17 cellular contexts compared by ENCODE assay signal in genomic region chr16:58426960-58427359, GRCh38. TPM values are rescaled to one million over a fixed set of nuclear protein-coding genes. Genes with fewer than 3 reads are reported as not detected.
DNase-seq lines count a peak whose midpoint lies in the region; ATAC-seq and TF ChIP-seq lines count a peak whose summit lies in the region.
"Had no signal": no experiment of that assay in that cellular context is flagged by ENCODE, and none has a peak within 500 bp of the region (broad histone marks: within the 10 kb centered on the region; RNA-seq: fewer than 3 reads in every experiment).

No MANE protein-coding gene starts in this region.

- POLR2A ChIA-PET in T-cell (lab: Charles Lee): no interaction called here

- H3K27me3 ChIP-seq in BLaER1 treated with 17β-estradiol and CSF1 and Interleukin-3, amounts not matched to agents 10 nM and 100 nM: peaks cover 0 to 39% (median 0%) of the 10 kb centered on the region in 11 experiments; a peak in 7 of 22 replicates
- no peaks in the 10 kb centered on the region for H3K27me3 ChIP-seq in KMS-11 (ENCODE audit: insufficient read depth, low read depth)
- H3K27me3 ChIP-seq: ascending aorta, thyroid gland had no signal

- H3K36me3 ChIP-seq in BLaER1 treated with 17β-estradiol and CSF1 and Interleukin-3, amounts not matched to agents 10 nM and 100 nM: no peaks in the 10 kb centered on the region
- no peaks in the 10 kb centered on the region for H3K36me3 ChIP-seq in KMS-11 (ENCODE audit: insufficient read depth)
- H3K36me3 ChIP-seq: ascending aorta, lower lobe of right lung, thyroid gland had no signal

- peak overlapping the region; percentile 68 to 91 (median 83) for H3K4me2 ChIP-seq in BLaER1 treated with 17β-estradiol and CSF1 and Interleukin-3, amounts not matched to agents 10 nM and 100 nM
- H3K4me2 ChIP-seq in KMS-11: peak overlapping the region; percentile 40; the same call in 1 of the 2 replicates

- peaks cover 21% of the 10 kb centered on the region for H3K4me1 Mint-ChIP-seq in central memory CD8-positive, alpha-beta T cell
- H3K4me1 Mint-ChIP-seq in T-cell: peaks cover 16 to 20% (median 18%) of the 10 kb centered on the region in 3 donors
- peaks cover 29% of the 10 kb centered on the region for H3K4me1 Mint-ChIP-seq in CD14-positive monocyte

- no peak for ATAC-seq in central memory CD8-positive, alpha-beta T cell (replicated peaks; ENCODE audit: extremely low read depth, poor library complexity, severe bottlenecking)
- ATAC-seq in T-cell (replicated peaks in 1 of 4): no peak
- ATAC-seq in HG03571 (IDR thresholded peaks at IDR 0.05; ENCODE audit: unreplicated experiment): no peak

- H3K27ac ChIP-seq in BLaER1 treated with 17β-estradiol and CSF1 and Interleukin-3, amounts not matched to agents 10 nM and 100 nM: peak overlapping the region in 6 of 11 experiments; percentile 32 to 85 (median 76); a peak in 7 of 22 replicates
- H3K27ac ChIP-seq in KMS-11: no peak overlapping the region
- H3K27ac ChIP-seq: ascending aorta, lower lobe of right lung, thyroid gland had no signal

- no peak overlapping the region for H2AFZ ChIP-seq in KMS-11 (ENCODE audit: low read depth)

- CTCF ChIA-PET in T-cell (lab: Charles Lee): interaction anchor here in 1 of 2 donors (1.1 kb wide), 1 partner anchor 10 kb away, joined by 3 read pairs; no protein-coding TSS in a partner anchor

- peaks cover 18% of the 10 kb centered on the region for H3K27me3 Mint-ChIP-seq in central memory CD8-positive, alpha-beta T cell
- peaks cover 0 to 16% of the 10 kb centered on the region in 2 donors for H3K27me3 Mint-ChIP-seq in T-cell
- H3K27me3 Mint-ChIP-seq in CD14-positive monocyte (ENCODE audit: low read depth in 3 of 3): peaks cover 42 to 72% (median 60%) of the 10 kb centered on the region in 3 donors

- no peaks in the 10 kb centered on the region for H3K36me3 Mint-ChIP-seq in central memory CD8-positive, alpha-beta T cell (ENCODE audit: insufficient read depth)
- H3K36me3 Mint-ChIP-seq in T-cell: no peaks in the 10 kb centered on the region
- H3K36me3 Mint-ChIP-seq in CD14-positive monocyte: no peaks in the 10 kb centered on the region

- H3K9me3 ChIP-seq in BLaER1 treated with 17β-estradiol and CSF1 and Interleukin-3, amounts not matched to agents 10 nM and 100 nM (replicated peaks in 1 of 11): no peaks in the 10 kb centered on the region
- H3K9me3 ChIP-seq: ascending aorta, lower lobe of right lung, thyroid gland had no signal

- no peak overlapping the region; a peak in 1 of 20 replicates for H3K4me3 ChIP-seq in BLaER1 treated with 17β-estradiol and CSF1 and Interleukin-3, amounts not matched to agents 10 nM and 100 nM
- no peak overlapping the region for H3K4me3 ChIP-seq in KMS-11 (IDR thresholded peaks at IDR 0.05; ENCODE audit: insufficient read depth, low read depth, low read length)
- H3K4me3 ChIP-seq: ascending aorta, lower lobe of right lung, thyroid gland had no signal

- H3K4me1 ChIP-seq in BLaER1 treated with 17β-estradiol and CSF1 and Interleukin-3, amounts not matched to agents 10 nM and 100 nM: peaks cover 35 to 95% (median 89%) of the 10 kb centered on the region in 10 experiments
- peaks cover 19% of the 10 kb centered on the region for H3K4me1 ChIP-seq in KMS-11 (ENCODE audit: low read depth, poor library complexity, severe bottlenecking)
- H3K4me1 ChIP-seq: ascending aorta, thyroid gland had no signal

- no peak overlapping the region for H3K4me3 Mint-ChIP-seq in central memory CD8-positive, alpha-beta T cell
- no peak overlapping the region for H3K4me3 Mint-ChIP-seq in T-cell
- H3K4me3 Mint-ChIP-seq in CD14-positive monocyte: peak overlapping the region in 1 of 2 donors; percentile 3

- DNase-seq in central memory CD8-positive, alpha-beta T cell (ENCODE audit: low spot score in 2 of 2): no peak
- DNase-seq in midbrain (lab: John Stamatoyannopoulos, UW) (peak; percentile 8), T-cell (no peak), NCI-H2107 treated with DMSO at 0.1 percent for 48 hours (lab: John Stamatoyannopoulos, UW; ENCODE audit: unreplicated experiment) (no peak), CD14-positive monocyte (ENCODE audit: low spot score) (no peak)
- DNase-seq: activated CD4-positive, alpha-beta T cell treated with anti-CD3 and anti-CD28 coated beads, Interleukin-2, amount 50 U/mL, for 4 hours; effector memory CD4-positive, alpha-beta T cell; GDM1; glutamatergic neuron; lower lobe of right lung; NCI-H1436 treated with DMSO at 0.1 percent for 48 hours; stimulated activated naive CD4-positive, alpha-beta T cell; thyroid gland had no signal

- intact Hi-C loops in CD14-positive monocyte (cut with micrococcal nuclease): no loop called here

- no peaks in the 10 kb centered on the region for H3K79me2 ChIP-seq in KMS-11 (ENCODE audit: insufficient read depth, low read depth)

- peak overlapping the region in 2 of 11 experiments; percentile 16 to 17; a peak in 1 of 22 replicates for H3K9ac ChIP-seq in BLaER1 treated with 17β-estradiol and CSF1 and Interleukin-3, amounts not matched to agents 10 nM and 100 nM
- H3K9ac ChIP-seq in KMS-11: no peak overlapping the region

- peaks cover 0 to 18% (median 0%) of the 10 kb centered on the region in 11 experiments; a peak in 1 of 22 replicates for H4K20me1 ChIP-seq in BLaER1 treated with 17β-estradiol and CSF1 and Interleukin-3, amounts not matched to agents 10 nM and 100 nM
- H4K20me1 ChIP-seq in KMS-11 (ENCODE audit: insufficient read depth): no peaks in the 10 kb centered on the region

- H3K9me3 Mint-ChIP-seq in central memory CD8-positive, alpha-beta T cell: no peaks in the 10 kb centered on the region
- H3K9me3 Mint-ChIP-seq in T-cell: no peaks in the 10 kb centered on the region
- peaks cover 0 to 4% (median 0%) of the 10 kb centered on the region in 7 donors for H3K9me3 Mint-ChIP-seq in CD14-positive monocyte

- H3K27ac Mint-ChIP-seq in central memory CD8-positive, alpha-beta T cell (ENCODE audit: low read depth): peak overlapping the region; percentile 8
- H3K27ac Mint-ChIP-seq in T-cell (no peak overlapping the region), CD14-positive monocyte (peak overlapping the region in 3 of 7 donors; percentile 15 to 73 (median 51))

- no peak for TF ChIP-seq CTCF in KMS-11 (conservative IDR thresholded peaks at IDR 0.05; ENCODE audit: low read depth, low read length)
- TF ChIP-seq CTCF in CD14-positive monocyte (IDR thresholded peaks at IDR 0.05): no peak

RNA-seq across cellular contexts. Expression of gene GINS3, which starts 34.7 kb away (rescaled TPM):
- total RNA-seq in T-cell: 1 to 10 TPM in 4 of 5 donors, under 1 TPM in 1; 0.98 to 1.6 (median 1.3) TPM
- polyA plus RNA-seq in CD14-positive monocyte: 1 to 10 TPM; 1.4 to 1.8 TPM
